26 cellular contexts compared by ENCODE assay signal in genomic region chr2:192571636-192572035, GRCh38.
"Had no signal": no experiment of that assay in that cellular context is flagged by ENCODE, and none has a peak within 500 bp of the region (broad histone marks: within the 10 kb centered on the region; RNA-seq: fewer than 3 reads in every experiment).

No MANE protein-coding gene starts in this region.

- H3K27me3 ChIP-seq: gastrocnemius medialis, sigmoid colon, uterus had no signal

- H3K36me3 ChIP-seq: gastrocnemius medialis, left ventricle myocardium inferior, prostate gland, sigmoid colon, uterus had no signal

- H3K4me1 ChIP-seq: gastrocnemius medialis, left ventricle myocardium inferior, prostate gland, sigmoid colon, uterus had no signal

- DNase-seq: activated CD4-positive, alpha-beta T cell treated with anti-CD3 and anti-CD28 coated beads for 36 hours; activated CD4-positive, CD25-positive, alpha-beta regulatory T cell; activated CD8-positive, alpha-beta memory T cell treated with anti-CD3 and anti-CD28 coated beads, Interleukin-2, amount 10 ng/mL, durations not matched to agents 7 days and 5 days; activated CD8-positive, alpha-beta T cell treated with anti-CD3 and anti-CD28 coated beads, Interleukin-2, amount 10 ng/mL, durations not matched to agents 7 days and 5 days; activated naive CD8-positive, alpha-beta T cell treated with anti-CD3 and anti-CD28 coated beads, Interleukin-2, amount 50 U/mL, for 24 hours; activated T-cell treated with anti-CD3 and anti-CD28 coated beads, Interleukin-2, amount 50 U/mL, for 48 hours; amygdala; caudate nucleus; cortex of kidney; effector memory CD8-positive, alpha-beta T cell; erythroblast; gastrocnemius medialis; glutamatergic neuron; left ventricle myocardium inferior; mesendoderm; retina; sigmoid colon; stimulated activated CD4-positive, alpha-beta T cell treated with anti-CD3 and anti-CD28 coated beads, Interleukin-1b, Interleukin-23, amount 100 ng/mL, for 48 hours; stimulated activated CD4-positive, alpha-beta T cell treated with anti-CD3 and anti-CD28 coated beads, Interleukin-4, amount 100 ng/mL, for 4 hours; stimulated activated CD8-positive, alpha-beta memory T cell treated with anti-CD3 and anti-CD28 coated beads, Interleukin-4, amount 100 ng/mL, for 48 hours; stimulated activated naive CD8-positive, alpha-beta T cell treated with anti-CD3 and anti-CD28 coated beads, Interleukin-15, amount 100 ng/mL, for 72 hours; substantia nigra; uterus had no signal

- H3K4me3 ChIP-seq: gastrocnemius medialis, left ventricle myocardium inferior, lung, prostate gland, sigmoid colon, smooth muscle cell, uterus had no signal

- H3K27ac ChIP-seq: gastrocnemius medialis, left ventricle myocardium inferior, prostate gland, sigmoid colon, uterus had no signal

- H3K9me3 ChIP-seq: gastrocnemius medialis, left ventricle myocardium inferior, prostate gland, sigmoid colon, uterus had no signal

- H3K4me2 ChIP-seq: smooth muscle cell had no signal
